Comparison of ENCODE assay signal across 8 cellular contexts in the genomic region with DNA sequence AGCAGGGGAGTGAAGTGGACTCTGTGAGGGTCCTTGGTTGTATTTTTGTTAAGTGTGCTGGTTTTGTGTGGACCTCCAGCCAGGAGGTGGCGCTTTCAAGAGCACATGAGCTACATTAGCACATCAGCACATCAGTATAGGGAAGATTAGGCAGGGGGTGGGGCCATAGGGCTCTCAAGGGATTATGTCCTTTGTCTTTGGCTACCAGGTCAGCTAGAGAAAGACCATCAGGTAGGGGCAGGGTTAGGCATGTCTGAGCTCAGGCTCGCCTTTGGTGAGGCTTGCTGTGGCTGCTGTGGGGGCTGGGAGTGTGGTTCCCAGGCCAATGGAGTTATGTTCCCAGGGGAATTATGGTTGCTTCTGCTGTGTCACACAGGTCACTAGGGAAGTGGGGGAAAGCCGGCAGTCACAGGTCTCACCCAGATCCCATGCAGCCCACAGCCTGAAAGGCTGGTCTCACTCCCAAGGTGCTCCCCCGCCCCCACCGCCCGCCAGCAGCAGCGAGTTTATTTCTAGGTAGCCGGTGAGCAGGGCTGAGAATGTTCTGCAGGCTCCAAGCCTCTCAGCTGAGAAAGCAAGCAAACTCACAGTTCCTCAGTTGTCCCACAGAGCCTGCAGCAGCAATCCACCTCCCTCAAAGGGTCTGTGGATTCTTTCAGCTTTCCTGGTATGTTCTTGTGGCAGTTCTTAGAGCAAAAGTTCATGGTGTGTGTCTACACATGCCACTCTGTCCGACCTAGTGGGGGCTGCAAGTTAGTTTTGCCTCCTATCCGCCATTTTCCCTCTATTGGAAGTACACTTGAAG. TPM values are rescaled to one million over a fixed set of nuclear protein-coding genes. Genes with fewer than 3 reads are reported as not detected.
DNase-seq lines count a peak whose midpoint lies in the region; ATAC-seq lines count a peak whose summit lies in the region.

No MANE protein-coding gene starts in this region.

- ATAC-seq in HG03520 (IDR thresholded peaks at IDR 0.05; ENCODE audit: unreplicated experiment): peak; percentile 73

- DNase-seq in stimulated activated CD4-positive, alpha-beta T cell treated with anti-CD3 and anti-CD28 coated beads, Interleukin-15, amount 100 ng/mL, for 24 hours: peak; percentile 39
- no peak for DNase-seq in stimulated activated CD4-positive, alpha-beta T cell treated with anti-CD3 and anti-CD28 coated beads, Interleukin-4, amount 100 ng/mL, for 4 hours
- DNase-seq in RPMI8226 (peak; percentile 23), dermis blood vessel endothelial cell (peak; percentile 31), retina (peak; percentile 8), Ammon's horn (ENCODE audit: low spot score) (no peak)
- no peak for DNase-seq in central memory CD4-positive, alpha-beta T cell

RNA-seq across cellular contexts. Expression of a gene that starts 13.7 kb away (rescaled TPM):
- not detected in 2 replicates for total RNA-seq in dermis blood vessel endothelial cell

RNA-seq across cellular contexts. Expression of a gene that starts 46.6 kb away (rescaled TPM):
- total RNA-seq in dermis blood vessel endothelial cell: not detected in 2 replicates

RNA-seq across cellular contexts. Expression of a gene that starts 54.9 kb away (rescaled TPM):
- total RNA-seq in dermis blood vessel endothelial cell: not detected in 2 replicates

Comparison
In these comparisons a context has a peak if more than half of its experiments do, and no peak if none do; other contexts are left out.
1. DNase-seq: peak in stimulated activated CD4-positive, alpha-beta T cell treated with anti-CD3 and anti-CD28 coated beads, Interleukin-15, amount 100 ng/mL, for 24 hours (single experiment), RPMI8226 (single experiment), dermis blood vessel endothelial cell (single experiment) and retina (single experiment); none in stimulated activated CD4-positive, alpha-beta T cell treated with anti-CD3 and anti-CD28 coated beads, Interleukin-4, amount 100 ng/mL, for 4 hours (0 of 2), central memory CD4-positive, alpha-beta T cell (single experiment) and Ammon's horn (single experiment).